6 cellular contexts compared by ENCODE assay signal in genomic region chr5:121780406-121780805, GRCh38.
"Had no signal": no experiment of that assay in that cellular context is flagged by ENCODE, and none has a peak within 500 bp of the region (broad histone marks: within the 10 kb centered on the region; RNA-seq: fewer than 3 reads in every experiment).

No MANE protein-coding gene starts in this region.

- H3K27ac ChIP-seq: HL-60, KMS-11 had no signal

- H3K4me2 ChIP-seq: KMS-11 had no signal

- H3K9ac ChIP-seq: KMS-11 had no signal

- DNase-seq: Karpas-422, KBM-7, KG1 had no signal

- FAIRE-seq: HTR-8/SVneo had no signal
